ENCODE assay signal across 37 cellular contexts in the genomic region with DNA sequence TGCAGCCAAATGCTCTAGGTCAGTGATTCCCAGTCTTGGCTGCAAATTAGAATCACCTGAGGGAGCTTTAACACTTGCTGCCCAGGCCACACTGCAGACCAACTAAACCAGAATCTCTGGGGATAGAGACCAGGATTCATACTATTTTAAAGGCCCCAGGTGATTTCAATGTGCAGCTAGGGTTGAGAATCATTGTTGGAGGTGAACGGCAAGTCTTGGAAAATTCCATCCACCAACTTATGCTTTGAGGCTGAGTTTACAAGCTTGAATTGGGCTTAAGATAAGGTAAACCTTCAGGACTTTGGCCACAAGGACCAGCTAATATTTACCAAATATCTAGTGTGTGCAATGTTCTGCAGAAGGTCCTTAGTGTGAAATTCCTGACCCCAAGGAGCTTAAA. TPM values are rescaled to one million over a fixed set of nuclear protein-coding genes. Genes with fewer than 3 reads are reported as not detected.
"Had no signal": no experiment of that assay in that cellular context is flagged by ENCODE, and none has a peak within 500 bp of the region (broad histone marks: within the 10 kb centered on the region; RNA-seq: fewer than 3 reads in every experiment).

No MANE protein-coding gene starts in this region.

- FAIRE-seq: bronchial epithelial cell had no signal

- H3K36me3 Mint-ChIP-seq: activated CD4-positive, alpha-beta memory T cell treated with anti-CD3 and anti-CD28 coated beads for 36 hours; activated naive CD4-positive, alpha-beta T cell treated with anti-CD3 and anti-CD28 coated beads, Interleukin-2, amount 10 ng/mL, durations not matched to agents 7 days and 5 days; activated naive CD4-positive, alpha-beta T cell treated with anti-CD3 and anti-CD28 coated beads, Interleukin-2, amount 50 U/mL, for 24 hours; activated naive CD8-positive, alpha-beta T cell; activated naive CD8-positive, alpha-beta T cell treated with anti-CD3 and anti-CD28 coated beads, Interleukin-2, amount 10 ng/mL, durations not matched to agents 7 days and 5 days; brain had no signal

- H3K9me3 ChIP-seq: ascending aorta had no signal

- H3K4me3 ChIP-seq: ascending aorta, cardiac muscle cell had no signal

- H3K27ac ChIP-seq: ascending aorta, cardiac muscle cell had no signal

- H3K4me3 Mint-ChIP-seq: activated B cell treated with CpG ODN at 0.5 μM for 24 hours; activated CD4-positive, alpha-beta memory T cell treated with anti-CD3 and anti-CD28 coated beads for 36 hours; activated CD4-positive, alpha-beta T cell treated with anti-CD3 and anti-CD28 coated beads, Interleukin-2, amount 10 ng/mL, durations not matched to agents 24 days and 14 days; activated CD8-positive, alpha-beta T cell treated with anti-CD3 and anti-CD28 coated beads for 36 hours; activated naive CD4-positive, alpha-beta T cell treated with anti-CD3 and anti-CD28 coated beads, Interleukin-2, amount 10 ng/mL, durations not matched to agents 7 days and 5 days; activated naive CD4-positive, alpha-beta T cell treated with anti-CD3 and anti-CD28 coated beads, Interleukin-2, amount 50 U/mL, for 24 hours; activated naive CD8-positive, alpha-beta T cell; activated naive CD8-positive, alpha-beta T cell treated with anti-CD3 and anti-CD28 coated beads, Interleukin-2, amount 10 ng/mL, durations not matched to agents 7 days and 5 days; activated naive CD8-positive, alpha-beta T cell treated with anti-CD3 and anti-CD28 coated beads, Interleukin-2, amount 50 U/mL, for 24 hours; activated T-cell treated with anti-CD3 and anti-CD28 coated beads, Interleukin-2, amount 50 U/mL, for 4 hours; activated T-cell treated with anti-CD3 and anti-CD28 coated beads, Interleukin-2, amount 50 U/mL, for 72 hours; activated T-helper 1 cell treated with anti-CD3 and anti-CD28 coated beads, Interleukin-12 subunit alpha, Interleukin-12 subunit beta, Interleukin-2, Interleukin-4 antibody, amounts not matched to agents 30 ng/mL and 10 ng/mL and 1 ng/mL, durations not matched to agents 14 hours and 24 hours and 36 hours; activated T-helper 17 cell treated with anti-CD3 and anti-CD28 coated beads, Interleukin-2, amount 50 U/mL, for 72 hours; central memory CD8-positive, alpha-beta T cell; T-helper 1 cell treated with Interleukin-12 subunit alpha and Interleukin-12 subunit beta and Interleukin-4 antibody, amounts not matched to agents 30 μg/mL and 1 μg/mL, for 36 hours; T-helper 2 cell treated with Interferon-gamma antibody and Interleukin-4, amounts not matched to agents 5 μg/mL and 100 μg/mL, for 36 hours had no signal

- DNase-seq: activated B cell treated with CpG ODN at 0.5 μM for 24 hours; activated CD4-positive, alpha-beta memory T cell treated with anti-CD3 and anti-CD28 coated beads for 36 hours; activated CD4-positive, alpha-beta T cell treated with anti-CD3 and anti-CD28 coated beads for 4 hours; activated CD4-positive, alpha-beta T cell treated with anti-CD3 and anti-CD28 coated beads, Interleukin-2, amount 10 ng/mL, durations not matched to agents 24 days and 14 days; activated CD4-positive, alpha-beta T cell treated with anti-CD3 and anti-CD28 coated beads, Interleukin-2, amount 50 U/mL, for 1 hour; activated CD4-positive, alpha-beta T cell treated with anti-CD3 and anti-CD28 coated beads, Interleukin-2, amount 50 U/mL, for 4 hours; activated CD4-positive, CD25-positive, alpha-beta regulatory T cell treated with anti-CD3 and anti-CD28 coated beads, Interleukin-2, amount 50 U/mL, for 72 hours; activated CD8-positive, alpha-beta memory T cell treated with anti-CD3 and anti-CD28 coated beads, Interleukin-2, amount 50 U/mL, for 4 hours; activated CD8-positive, alpha-beta T cell treated with anti-CD3 and anti-CD28 coated beads for 36 hours; activated effector memory CD4-positive, alpha-beta T cell treated with anti-CD3 and anti-CD28 coated beads, Interleukin-2, amount 50 U/mL, for 16 hours; activated gamma-delta T cell treated with Interleukin-2 at 50 U/mL for 16 hours; activated naive CD4-positive, alpha-beta T cell; activated naive CD4-positive, alpha-beta T cell treated with anti-CD3 and anti-CD28 coated beads, Interleukin-2, amount 10 ng/mL, durations not matched to agents 7 days and 5 days; activated naive CD8-positive, alpha-beta T cell treated with anti-CD3 and anti-CD28 coated beads, Interleukin-2, amount 10 ng/mL, durations not matched to agents 7 days and 5 days; activated naive CD8-positive, alpha-beta T cell treated with anti-CD3 and anti-CD28 coated beads, Interleukin-2, amount 50 U/mL, for 24 hours; activated T-cell treated with anti-CD3 and anti-CD28 coated beads for 4 hours; activated T-cell treated with anti-CD3 and anti-CD28 coated beads, Interleukin-2, amount 50 U/mL, for 1 hour; activated T-cell treated with anti-CD3 and anti-CD28 coated beads, Interleukin-2, amount 50 U/mL, for 4 hours; activated T-cell treated with anti-CD3 and anti-CD28 coated beads, Interleukin-2, amount 50 U/mL, for 72 hours; amygdala; anterior cingulate cortex; caudate nucleus; cerebellar nuclear complex; T-helper 1 cell; T-helper 2 cell; T-helper 9 cell had no signal

- H3K9me3 Mint-ChIP-seq: activated B cell treated with CpG ODN at 0.5 μM for 24 hours; activated CD4-positive, alpha-beta memory T cell treated with anti-CD3 and anti-CD28 coated beads for 36 hours; activated CD4-positive, alpha-beta T cell treated with anti-CD3 and anti-CD28 coated beads, Interleukin-2, amount 10 ng/mL, durations not matched to agents 24 days and 14 days; activated CD8-positive, alpha-beta T cell treated with anti-CD3 and anti-CD28 coated beads for 36 hours; activated naive CD4-positive, alpha-beta T cell treated with anti-CD3 and anti-CD28 coated beads, Interleukin-2, amount 10 ng/mL, durations not matched to agents 7 days and 5 days; activated naive CD4-positive, alpha-beta T cell treated with anti-CD3 and anti-CD28 coated beads, Interleukin-2, amount 50 U/mL, for 24 hours; activated naive CD8-positive, alpha-beta T cell treated with anti-CD3 and anti-CD28 coated beads, Interleukin-2, amount 10 ng/mL, durations not matched to agents 7 days and 5 days; activated naive CD8-positive, alpha-beta T cell treated with anti-CD3 and anti-CD28 coated beads, Interleukin-2, amount 50 U/mL, for 24 hours; activated T-cell treated with anti-CD3 and anti-CD28 coated beads, Interleukin-2, amount 50 U/mL, for 4 hours; activated T-cell treated with anti-CD3 and anti-CD28 coated beads, Interleukin-2, amount 50 U/mL, for 72 hours; activated T-helper 1 cell treated with anti-CD3 and anti-CD28 coated beads, Interleukin-12 subunit alpha, Interleukin-12 subunit beta, Interleukin-2, Interleukin-4 antibody, amounts not matched to agents 30 ng/mL and 10 ng/mL and 1 ng/mL, durations not matched to agents 14 hours and 24 hours and 36 hours; activated T-helper 17 cell treated with anti-CD3 and anti-CD28 coated beads, Interleukin-2, amount 50 U/mL, for 72 hours; central memory CD8-positive, alpha-beta T cell; T-helper 1 cell treated with Interleukin-12 subunit alpha and Interleukin-12 subunit beta and Interleukin-4 antibody, amounts not matched to agents 30 μg/mL and 1 μg/mL, for 36 hours; T-helper 2 cell treated with Interferon-gamma antibody and Interleukin-4, amounts not matched to agents 5 μg/mL and 100 μg/mL, for 36 hours had no signal

- H3K4me1 ChIP-seq: ascending aorta had no signal

- H3K4me1 Mint-ChIP-seq: activated B cell treated with CpG ODN at 0.5 μM for 24 hours; activated CD4-positive, alpha-beta T cell treated with anti-CD3 and anti-CD28 coated beads, Interleukin-2, amount 10 ng/mL, durations not matched to agents 24 days and 14 days; activated naive CD4-positive, alpha-beta T cell treated with anti-CD3 and anti-CD28 coated beads, Interleukin-2, amount 10 ng/mL, durations not matched to agents 7 days and 5 days; activated naive CD4-positive, alpha-beta T cell treated with anti-CD3 and anti-CD28 coated beads, Interleukin-2, amount 50 U/mL, for 24 hours; activated naive CD8-positive, alpha-beta T cell treated with anti-CD3 and anti-CD28 coated beads, Interleukin-2, amount 10 ng/mL, durations not matched to agents 7 days and 5 days; activated naive CD8-positive, alpha-beta T cell treated with anti-CD3 and anti-CD28 coated beads, Interleukin-2, amount 50 U/mL, for 24 hours; activated T-helper 17 cell treated with anti-CD3 and anti-CD28 coated beads, Interleukin-2, amount 50 U/mL, for 72 hours; central memory CD8-positive, alpha-beta T cell had no signal

- H3K27ac Mint-ChIP-seq: activated B cell treated with CpG ODN at 0.5 μM for 24 hours; activated CD4-positive, alpha-beta memory T cell treated with anti-CD3 and anti-CD28 coated beads for 36 hours; activated CD4-positive, alpha-beta T cell treated with anti-CD3 and anti-CD28 coated beads, Interleukin-2, amount 10 ng/mL, durations not matched to agents 24 days and 14 days; activated CD8-positive, alpha-beta T cell treated with anti-CD3 and anti-CD28 coated beads for 36 hours; activated naive CD4-positive, alpha-beta T cell treated with anti-CD3 and anti-CD28 coated beads, Interleukin-2, amount 10 ng/mL, durations not matched to agents 7 days and 5 days; activated naive CD4-positive, alpha-beta T cell treated with anti-CD3 and anti-CD28 coated beads, Interleukin-2, amount 50 U/mL, for 24 hours; activated naive CD8-positive, alpha-beta T cell; activated naive CD8-positive, alpha-beta T cell treated with anti-CD3 and anti-CD28 coated beads, Interleukin-2, amount 10 ng/mL, durations not matched to agents 7 days and 5 days; activated naive CD8-positive, alpha-beta T cell treated with anti-CD3 and anti-CD28 coated beads, Interleukin-2, amount 50 U/mL, for 24 hours; activated T-cell treated with anti-CD3 and anti-CD28 coated beads, Interleukin-2, amount 50 U/mL, for 72 hours; activated T-helper 1 cell treated with anti-CD3 and anti-CD28 coated beads, Interleukin-12 subunit alpha, Interleukin-12 subunit beta, Interleukin-2, Interleukin-4 antibody, amounts not matched to agents 30 ng/mL and 10 ng/mL and 1 ng/mL, durations not matched to agents 14 hours and 24 hours and 36 hours; activated T-helper 17 cell treated with anti-CD3 and anti-CD28 coated beads, Interleukin-2, amount 50 U/mL, for 72 hours; T-helper 1 cell treated with Interleukin-12 subunit alpha and Interleukin-12 subunit beta and Interleukin-4 antibody, amounts not matched to agents 30 μg/mL and 1 μg/mL, for 36 hours; T-helper 2 cell treated with Interferon-gamma antibody and Interleukin-4, amounts not matched to agents 5 μg/mL and 100 μg/mL, for 36 hours had no signal

- H3K27me3 ChIP-seq: ascending aorta, cardiac muscle cell had no signal

- H3K27me3 Mint-ChIP-seq: activated B cell treated with CpG ODN at 0.5 μM for 24 hours; activated CD4-positive, alpha-beta memory T cell treated with anti-CD3 and anti-CD28 coated beads for 36 hours; activated CD4-positive, alpha-beta T cell treated with anti-CD3 and anti-CD28 coated beads, Interleukin-2, amount 10 ng/mL, durations not matched to agents 24 days and 14 days; activated CD8-positive, alpha-beta T cell treated with anti-CD3 and anti-CD28 coated beads for 36 hours; activated naive CD4-positive, alpha-beta T cell treated with anti-CD3 and anti-CD28 coated beads, Interleukin-2, amount 10 ng/mL, durations not matched to agents 7 days and 5 days; activated naive CD4-positive, alpha-beta T cell treated with anti-CD3 and anti-CD28 coated beads, Interleukin-2, amount 50 U/mL, for 24 hours; activated naive CD8-positive, alpha-beta T cell; activated naive CD8-positive, alpha-beta T cell treated with anti-CD3 and anti-CD28 coated beads, Interleukin-2, amount 50 U/mL, for 24 hours; activated T-helper 17 cell treated with anti-CD3 and anti-CD28 coated beads, Interleukin-2, amount 50 U/mL, for 72 hours; central memory CD8-positive, alpha-beta T cell had no signal

- H3K36me3 ChIP-seq: ascending aorta, cardiac muscle cell had no signal

RNA-seq across cellular contexts. Expression of a gene that starts 27.5 kb away (rescaled TPM):
- total RNA-seq: activated B cell treated with CpG ODN at 0.5 μM for 24 hours; activated naive CD8-positive, alpha-beta T cell treated with anti-CD3 and anti-CD28 coated beads, Interleukin-2, amount 10 ng/mL, durations not matched to agents 7 days and 5 days had no signal
